ENCODE assay signal across 7 cellular contexts in genomic region chr2:113886479-113887383, GRCh38. TPM values are rescaled to one million over a fixed set of nuclear protein-coding genes. Genes with fewer than 3 reads are reported as not detected.
A peak's percentile ranks its signal among the peaks of the same experiment; 100 is the strongest.
DNase-seq lines count a peak whose midpoint lies in the region; ATAC-seq and TF ChIP-seq lines count a peak whose summit lies in the region.

No MANE protein-coding gene starts in this region.

- no peaks in the 10 kb centered on the region for H4K20me1 ChIP-seq in Karpas-422 (ENCODE audit: insufficient read depth, low read depth, low read length)

- peak; percentile 60 for TF ChIP-seq POLR2A in GM18505 (IDR thresholded peaks at IDR 0.05; ENCODE audit: borderline replicate concordance, extremely low read depth, insufficient read depth, insufficient read length)
- no peak for TF ChIP-seq POLR2A in suprapubic skin (IDR thresholded peaks at IDR 0.05)

- H3K4me3 ChIP-seq in Karpas-422 (ENCODE audit: low read length) = peak overlapping the region; percentile 91
- no peak overlapping the region for H3K4me3 ChIP-seq in suprapubic skin
- H3K4me3 ChIP-seq in effector memory CD4-positive, alpha-beta T cell (ENCODE audit: insufficient read depth, low read depth, low read length, poor library complexity, severe bottlenecking) = no peak overlapping the region

- intact Hi-C loops in left colon (cut with DNase I, micrococcal nuclease) = no loop called here

- no peak for TF ChIP-seq EP300 in suprapubic skin (IDR thresholded peaks at IDR 0.05)

- H3K79me2 ChIP-seq in Karpas-422 (ENCODE audit: low read length) = peaks cover 35% of the 10 kb centered on the region

- H3K36me3 ChIP-seq in Karpas-422 (ENCODE audit: insufficient read depth, low read length) (no peaks in the 10 kb centered on the region), suprapubic skin (no peaks in the 10 kb centered on the region)
- H3K36me3 ChIP-seq in effector memory CD4-positive, alpha-beta T cell (ENCODE audit: control insufficient read depth, insufficient read depth, low read length) = no peaks in the 10 kb centered on the region

- H3K27me3 ChIP-seq in Karpas-422 (ENCODE audit: low read length) = no peaks in the 10 kb centered on the region
- H3K27me3 ChIP-seq in suprapubic skin = no peaks in the 10 kb centered on the region
- H3K27me3 ChIP-seq in effector memory CD4-positive, alpha-beta T cell (replicated peaks; ENCODE audit: control insufficient read depth, insufficient read depth, low read length, poor library complexity, severe bottlenecking) = no peaks in the 10 kb centered on the region

- 73% methylated on average over 4 of the region's 5 CpGs for WGBS in suprapubic skin

- peak overlapping the region; percentile 96 for H3K9ac ChIP-seq in Karpas-422 (ENCODE audit: low read length)

- TF ChIP-seq CTCF in suprapubic skin (IDR thresholded peaks at IDR 0.05) = no peak

- peak overlapping the region; percentile 81 for H3K4me2 ChIP-seq in Karpas-422 (ENCODE audit: low read depth, low read length, poor library complexity, severe bottlenecking)

- H3K4me1 ChIP-seq in Karpas-422 (ENCODE audit: low read length) (peaks cover 41% of the 10 kb centered on the region), suprapubic skin (peaks cover 39% of the 10 kb centered on the region)
- peaks cover 15% of the 10 kb centered on the region for H3K4me1 ChIP-seq in effector memory CD4-positive, alpha-beta T cell (ENCODE audit: control insufficient read depth, insufficient read depth, low read length, poor library complexity, severe bottlenecking)

- H3K9me2 ChIP-seq in Karpas-422 (replicated peaks; ENCODE audit: insufficient read depth, low read length) = no peaks in the 10 kb centered on the region

- no peak overlapping the region for H2AFZ ChIP-seq in Karpas-422 (ENCODE audit: low read length)

- ATAC-seq in GM18505 (IDR thresholded peaks at IDR 0.05; ENCODE audit: unreplicated experiment) (peak; percentile 62), GM21737 (IDR thresholded peaks at IDR 0.05; ENCODE audit: unreplicated experiment) (peak; percentile 56), left colon (no peak)

- DNase-seq in Karpas-422 (peak; percentile 78), left colon (peak; percentile 56 to 75), suprapubic skin (ENCODE audit: low spot score in 2 of 2) (no peak)
- DNase-seq in activated T-cell treated with anti-CD3 and anti-CD28 coated beads, Interleukin-2, amount 50 U/mL, for 48 hours = peak; percentile 63 to 70
- no peak for DNase-seq in effector memory CD4-positive, alpha-beta T cell

- peak overlapping the region; percentile 90 for H3K27ac ChIP-seq in Karpas-422 (ENCODE audit: low read length)
- peak overlapping the region; percentile 15 for H3K27ac ChIP-seq in suprapubic skin
- H3K27ac ChIP-seq in effector memory CD4-positive, alpha-beta T cell (ENCODE audit: insufficient read depth, low read length, poor library complexity, severe bottlenecking) = no peak overlapping the region

- H3K9me3 ChIP-seq in Karpas-422 (ENCODE audit: low read length) (no peaks in the 10 kb centered on the region), suprapubic skin (no peaks in the 10 kb centered on the region)
- no peaks in the 10 kb centered on the region for H3K9me3 ChIP-seq in effector memory CD4-positive, alpha-beta T cell (ENCODE audit: control insufficient read depth, low read length)

RNA-seq across cellular contexts. Expression of gene ACTR3, which starts 3.2 kb away (rescaled TPM):
- total RNA-seq in Karpas-422 (2014; rRNA removed; shearing (Covaris generic); ENCODE audit: low replicate concordance) = 223 and 259 TPM in 2 replicates
- total RNA-seq in left colon (100 to 1,000 TPM; 252 to 276 TPM), suprapubic skin (100 to 1,000 TPM in 3 of 4 donors, 10 to 100 TPM in 1; 94.6 to 127 (median 115) TPM)

Comparison
In these comparisons a context has a peak if more than half of its experiments do, and no peak if none do; other contexts are left out.
1. DNase-seq: peak in Karpas-422 (single experiment), activated T-cell treated with anti-CD3 and anti-CD28 coated beads, Interleukin-2, amount 50 U/mL, for 48 hours (2 of 2) and left colon (2 of 2); none in suprapubic skin (0 of 2) and effector memory CD4-positive, alpha-beta T cell (0 of 3).